ENCODE assay signal across 10 cellular contexts in genomic region chr19:3556423-3556977, GRCh38. TPM values are rescaled to one million over a fixed set of nuclear protein-coding genes. Genes with fewer than 3 reads are reported as not detected.
DNase-seq lines count a peak whose midpoint lies in the region; ATAC-seq and TF ChIP-seq lines count a peak whose summit lies in the region.
"Had no signal": no experiment of that assay in that cellular context is flagged by ENCODE, and none has a peak within 500 bp of the region (broad histone marks: within the 10 kb centered on the region; RNA-seq: fewer than 3 reads in every experiment).

No MANE protein-coding gene starts in this region.

- H3K4me3 Mint-ChIP-seq in T-helper 1 cell treated with Interleukin-12 subunit alpha and Interleukin-12 subunit beta and Interleukin-4 antibody, amounts not matched to agents 30 μg/mL and 1 μg/mL, for 36 hours = peak overlapping the region; percentile 99
- H3K4me3 Mint-ChIP-seq in activated naive CD8-positive, alpha-beta T cell treated with anti-CD3 and anti-CD28 coated beads, Interleukin-2, amount 10 ng/mL, durations not matched to agents 7 days and 5 days = peak overlapping the region; percentile 95

- no peaks in the 10 kb centered on the region for H3K36me3 ChIP-seq in subcutaneous abdominal adipose tissue (ENCODE audit: control insufficient read depth in 5 of 5, insufficient read depth in 5 of 5, low read length in 5 of 5)

- peaks cover 0 to 54% (median 42%) of the 10 kb centered on the region in 5 donors for H3K4me1 ChIP-seq in subcutaneous abdominal adipose tissue (ENCODE audit: control insufficient read depth in 5 of 5, insufficient read depth in 5 of 5, low read length in 5 of 5)

- H3K4me1 Mint-ChIP-seq in T-helper 1 cell treated with Interleukin-12 subunit alpha and Interleukin-12 subunit beta and Interleukin-4 antibody, amounts not matched to agents 30 μg/mL and 1 μg/mL, for 36 hours (ENCODE audit: low read depth) = peaks cover 34% of the 10 kb centered on the region
- H3K4me1 Mint-ChIP-seq in activated naive CD8-positive, alpha-beta T cell treated with anti-CD3 and anti-CD28 coated beads, Interleukin-2, amount 10 ng/mL, durations not matched to agents 7 days and 5 days = peaks cover 35% of the 10 kb centered on the region

- H3K9me3 Mint-ChIP-seq in T-helper 1 cell treated with Interleukin-12 subunit alpha and Interleukin-12 subunit beta and Interleukin-4 antibody, amounts not matched to agents 30 μg/mL and 1 μg/mL, for 36 hours = no peaks in the 10 kb centered on the region
- no peaks in the 10 kb centered on the region for H3K9me3 Mint-ChIP-seq in activated naive CD8-positive, alpha-beta T cell treated with anti-CD3 and anti-CD28 coated beads, Interleukin-2, amount 10 ng/mL, durations not matched to agents 7 days and 5 days

- ATAC-seq in activated naive CD8-positive, alpha-beta T cell treated with anti-CD3 and anti-CD28 coated beads, Interleukin-2, amount 10 ng/mL, durations not matched to agents 7 days and 5 days (ENCODE audit: low read depth) = no peak
- no peak for ATAC-seq in omental fat pad (ENCODE audit: low FRiP score)

- H3K27ac Mint-ChIP-seq in T-helper 1 cell treated with Interleukin-12 subunit alpha and Interleukin-12 subunit beta and Interleukin-4 antibody, amounts not matched to agents 30 μg/mL and 1 μg/mL, for 36 hours = peak overlapping the region; percentile 95
- H3K27ac Mint-ChIP-seq in activated naive CD8-positive, alpha-beta T cell treated with anti-CD3 and anti-CD28 coated beads, Interleukin-2, amount 10 ng/mL, durations not matched to agents 7 days and 5 days = peak overlapping the region; percentile 88

- peaks cover 6% of the 10 kb centered on the region for H3K36me3 Mint-ChIP-seq in T-helper 1 cell treated with Interleukin-12 subunit alpha and Interleukin-12 subunit beta and Interleukin-4 antibody, amounts not matched to agents 30 μg/mL and 1 μg/mL, for 36 hours (ENCODE audit: low read depth)
- no peaks in the 10 kb centered on the region for H3K36me3 Mint-ChIP-seq in activated naive CD8-positive, alpha-beta T cell treated with anti-CD3 and anti-CD28 coated beads, Interleukin-2, amount 10 ng/mL, durations not matched to agents 7 days and 5 days

- H3K27me3 ChIP-seq in layer of hippocampus (ENCODE audit: control insufficient read depth, insufficient read depth, low read length) (no peaks in the 10 kb centered on the region), subcutaneous abdominal adipose tissue (ENCODE audit: control insufficient read depth in 5 of 5, insufficient read depth in 4 of 5, low read length in 5 of 5) (no peaks in the 10 kb centered on the region)

- peak overlapping the region; percentile 79 to 97 (median 87) for H3K9ac ChIP-seq in subcutaneous abdominal adipose tissue (ENCODE audit: low read length in 5 of 5)

- no peaks in the 10 kb centered on the region for H3K9me3 ChIP-seq in subcutaneous abdominal adipose tissue (ENCODE audit: control insufficient read depth in 5 of 5, low read length in 5 of 5)

- DNase-seq in T-helper 1 cell (no peak), NCI-H2171 treated with DMSO at 0.1 percent for 48 hours (lab: John Stamatoyannopoulos, UW) (no peak), DMS153 (lab: John Stamatoyannopoulos, UW) (no peak), omental fat pad (ENCODE audit: low spot score) (no peak)
- no peak for DNase-seq in activated naive CD8-positive, alpha-beta T cell treated with anti-CD3 and anti-CD28 coated beads, Interleukin-2, amount 10 ng/mL, durations not matched to agents 7 days and 5 days

- H3K4me3 ChIP-seq in subcutaneous abdominal adipose tissue (ENCODE audit: low read depth in 1 of 5, low read length in 5 of 5) = peak overlapping the region; percentile 87 to 99 (median 96)

- H3K27ac ChIP-seq in layer of hippocampus (ENCODE audit: low read depth, low read length) (peak overlapping the region; percentile 8), subcutaneous abdominal adipose tissue (ENCODE audit: low read depth, low read length) (peak overlapping the region; percentile 23)

- no peaks in the 10 kb centered on the region for H3K27me3 Mint-ChIP-seq in T-helper 1 cell treated with Interleukin-12 subunit alpha and Interleukin-12 subunit beta and Interleukin-4 antibody, amounts not matched to agents 30 μg/mL and 1 μg/mL, for 36 hours (ENCODE audit: low read depth)
- H3K27me3 Mint-ChIP-seq in activated naive CD8-positive, alpha-beta T cell treated with anti-CD3 and anti-CD28 coated beads, Interleukin-2, amount 10 ng/mL, durations not matched to agents 7 days and 5 days = no peaks in the 10 kb centered on the region

- POLR2A ChIA-PET in activated naive CD8-positive, alpha-beta T cell treated with anti-CD3 and anti-CD28 coated beads, Interleukin-2, amount 10 ng/mL, durations not matched to agents 7 days and 5 days (lab: Charles Lee) = interaction anchor here (0.5 to 1.4 kb wide), 7 partner anchors 10 to 421 kb away, joined by 3 to 8 read pairs (median 3); no protein-coding TSS in a partner anchor

- no peak for TF ChIP-seq CTCF in omental fat pad (IDR thresholded peaks at IDR 0.05)

RNA-seq across cellular contexts. Expression of gene MFSD12, which starts 0.9 kb away (rescaled TPM):
- total RNA-seq in activated naive CD8-positive, alpha-beta T cell treated with anti-CD3 and anti-CD28 coated beads, Interleukin-2, amount 10 ng/mL, durations not matched to agents 7 days and 5 days = 10 to 100 TPM; 84.5 to 90.8 TPM
- total RNA-seq in omental fat pad = 100 to 1,000 TPM in 1 of 4 donors, 10 to 100 TPM in 3; 27.7 to 127 (median 53.3) TPM

RNA-seq across cellular contexts. Expression of gene HMG20B, which starts 16.2 kb away (rescaled TPM):
- total RNA-seq in activated naive CD8-positive, alpha-beta T cell treated with anti-CD3 and anti-CD28 coated beads, Interleukin-2, amount 10 ng/mL, durations not matched to agents 7 days and 5 days = 10 to 100 TPM; 58.5 to 59.5 TPM
- total RNA-seq in omental fat pad = 10 to 100 TPM; 60.4 to 95.8 (median 66.5) TPM

RNA-seq across cellular contexts. Expression of gene TEKTIP1, which starts 17.5 kb away (rescaled TPM):
- total RNA-seq in activated naive CD8-positive, alpha-beta T cell treated with anti-CD3 and anti-CD28 coated beads, Interleukin-2, amount 10 ng/mL, durations not matched to agents 7 days and 5 days = 10 to 100 TPM; 11.4 to 13.9 TPM
- total RNA-seq in omental fat pad = 1 to 10 TPM in 1 of 4 donors, not detected in 3; 1.4 TPM
- total RNA-seq: dermis microvascular lymphatic vessel endothelial cell, HT1080 had no signal

RNA-seq across cellular contexts. Expression of gene GIPC3, which starts 28.8 kb away (rescaled TPM):
- total RNA-seq in activated naive CD8-positive, alpha-beta T cell treated with anti-CD3 and anti-CD28 coated beads, Interleukin-2, amount 10 ng/mL, durations not matched to agents 7 days and 5 days = 1 to 10 TPM; 1.4 to 1.5 TPM
- total RNA-seq in omental fat pad = 1 to 10 TPM in 2 of 4 donors, under 1 TPM in 2; 0.56 to 3.0 (median 1.0) TPM

RNA-seq across cellular contexts. Expression of gene TBXA2R, which starts 50.2 kb away (rescaled TPM):
- total RNA-seq in activated naive CD8-positive, alpha-beta T cell treated with anti-CD3 and anti-CD28 coated beads, Interleukin-2, amount 10 ng/mL, durations not matched to agents 7 days and 5 days = 1 to 10 TPM; 1.7 to 2.1 TPM
- 1 to 10 TPM in 2 of 4 donors, under 1 TPM in 2; 0.65 to 1.8 (median 1.1) TPM for total RNA-seq in omental fat pad

Comparison
In these comparisons a context has a peak if more than half of its experiments do, and no peak if none do; other contexts are left out.
1. RNA of gene TEKTIP1, which starts 17.5 kb away (total RNA-seq): 11.4 to 13.9 TPM in activated naive CD8-positive, alpha-beta T cell treated with anti-CD3 and anti-CD28 coated beads, Interleukin-2, amount 10 ng/mL, durations not matched to agents 7 days and 5 days; 1.4 TPM in omental fat pad; every median in the first group is over 4 times any median in the second.